1 cellular context compared by ENCODE assay signal in the genomic region with DNA sequence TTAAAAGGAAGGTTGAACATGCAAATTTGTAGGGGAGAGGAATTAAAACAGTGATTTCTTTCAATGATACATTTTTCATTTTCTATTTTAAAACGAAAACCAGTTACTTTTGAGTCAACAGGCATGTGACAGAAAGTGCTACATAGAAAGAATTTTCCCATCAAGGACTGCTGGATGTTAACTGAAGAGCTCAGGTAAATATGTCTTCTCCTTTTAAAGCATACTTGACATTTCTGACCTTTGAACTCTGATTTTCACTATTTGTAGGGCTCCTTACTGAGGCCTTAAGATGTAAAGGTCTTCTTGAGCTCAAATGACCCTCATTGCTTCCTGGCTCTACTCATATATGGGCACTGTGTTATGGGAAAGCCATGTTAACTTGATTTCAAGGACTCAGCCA.
A peak's percentile ranks its signal among the peaks of the same experiment; 100 is the strongest.
TF ChIP-seq lines count a peak whose summit lies in the region.

No MANE protein-coding gene starts in this region.

TF ChIP-seq in GM12878, 131 proteins besides CTCF, POLR2A, EP300 and RAD21 (continued from another document):
- TF ChIP-seq, protein P1, sequence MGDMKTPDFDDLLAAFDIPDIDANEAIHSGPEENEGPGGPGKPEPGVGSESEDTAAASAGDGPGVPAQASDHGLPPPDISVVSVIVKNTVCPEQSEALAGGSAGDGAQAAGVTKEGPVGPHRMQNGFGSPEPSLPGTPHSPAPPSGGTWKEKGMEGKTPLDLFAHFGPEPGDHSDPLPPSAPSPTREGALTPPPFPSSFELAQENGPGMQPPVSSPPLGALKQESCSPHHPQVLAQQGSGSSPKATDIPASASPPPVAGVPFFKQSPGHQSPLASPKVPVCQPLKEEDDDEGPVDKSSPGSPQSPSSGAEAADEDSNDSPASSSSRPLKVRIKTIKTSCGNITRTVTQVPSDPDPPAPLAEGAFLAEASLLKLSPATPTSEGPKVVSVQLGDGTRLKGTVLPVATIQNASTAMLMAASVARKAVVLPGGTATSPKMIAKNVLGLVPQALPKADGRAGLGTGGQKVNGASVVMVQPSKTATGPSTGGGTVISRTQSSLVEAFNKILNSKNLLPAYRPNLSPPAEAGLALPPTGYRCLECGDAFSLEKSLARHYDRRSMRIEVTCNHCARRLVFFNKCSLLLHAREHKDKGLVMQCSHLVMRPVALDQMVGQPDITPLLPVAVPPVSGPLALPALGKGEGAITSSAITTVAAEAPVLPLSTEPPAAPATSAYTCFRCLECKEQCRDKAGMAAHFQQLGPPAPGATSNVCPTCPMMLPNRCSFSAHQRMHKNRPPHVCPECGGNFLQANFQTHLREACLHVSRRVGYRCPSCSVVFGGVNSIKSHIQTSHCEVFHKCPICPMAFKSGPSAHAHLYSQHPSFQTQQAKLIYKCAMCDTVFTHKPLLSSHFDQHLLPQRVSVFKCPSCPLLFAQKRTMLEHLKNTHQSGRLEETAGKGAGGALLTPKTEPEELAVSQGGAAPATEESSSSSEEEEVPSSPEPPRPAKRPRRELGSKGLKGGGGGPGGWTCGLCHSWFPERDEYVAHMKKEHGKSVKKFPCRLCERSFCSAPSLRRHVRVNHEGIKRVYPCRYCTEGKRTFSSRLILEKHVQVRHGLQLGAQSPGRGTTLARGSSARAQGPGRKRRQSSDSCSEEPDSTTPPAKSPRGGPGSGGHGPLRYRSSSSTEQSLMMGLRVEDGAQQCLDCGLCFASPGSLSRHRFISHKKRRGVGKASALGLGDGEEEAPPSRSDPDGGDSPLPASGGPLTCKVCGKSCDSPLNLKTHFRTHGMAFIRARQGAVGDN (IDR thresholded peaks at IDR 0.05), result 0 out of 2 replicates have a peak, but pooled peaks have one; percentile 19
- TF ChIP-seq NR2C1 (IDR thresholded peaks at IDR 0.05) (peak; percentile 48; the same call in 1 of the 2 replicates), BHLHE40 (IDR thresholded peaks at IDR 0.05; ENCODE audit: borderline replicate concordance in 1 of 2, low read depth in 2 of 2, low read length in 1 of 2) (peak in 1 of 2 experiments; percentile 31; a peak in 1 of 4 replicates)
TF ChIP-seq in GM12878: peak in this region for 3.
